In genomic region chr9:104968025-104968982, GRCh38 we compare ENCODE assay signal across 8 cellular contexts. TPM values are rescaled to one million over a fixed set of nuclear protein-coding genes. Genes with fewer than 3 reads are reported as not detected.
DNase-seq lines count a peak whose midpoint lies in the region; ATAC-seq and TF ChIP-seq lines count a peak whose summit lies in the region.

No MANE protein-coding gene starts in this region.

- H3K9me3 ChIP-seq in heart left ventricle (no peaks in the 10 kb centered on the region), transverse colon (no peaks in the 10 kb centered on the region)

- no peak for TF ChIP-seq EP300 in transverse colon (IDR thresholded peaks at IDR 0.05; ENCODE audit: low read depth)

- H3K27ac ChIP-seq in adipose tissue (ENCODE audit: low read depth, low read length) (peak overlapping the region; percentile 71), heart left ventricle (peak overlapping the region; percentile 69 to 97 (median 86)), transverse colon (peak overlapping the region; percentile 88 to 95 (median 93))

- H3K4me3 ChIP-seq in GM12865 (ENCODE audit: low read depth, low read length) (peak overlapping the region; percentile 66), heart left ventricle (peak overlapping the region in 11 of 12 donors; percentile 49 to 95 (median 79)), transverse colon (peak overlapping the region; percentile 51 to 85 (median 64))

- intact Hi-C loops in heart left ventricle (cut with DNase I) (loop anchor here in 9 of 10 donors (1.0 to 10.0 kb wide), 8 partner anchors 20 to 189 kb away; partner anchors contain the start of gene ABCA1 (in 7 of the 9)), posterior cingulate gyrus (cut with DNase I) (loop anchor here (1.0 to 10.0 kb wide), 3 partner anchors 40 to 446 kb away; partner anchors contain the start of gene ABCA1), transverse colon (cut with DNase I; ENCODE audit: low total_unique reads) (no loop called here)

- ATAC-seq in HG02763 (IDR thresholded peaks at IDR 0.05; ENCODE audit: unreplicated experiment) (peak; percentile 99), heart left ventricle (peak; percentile 95 to 98 (median 98))

- H3K4me1 ChIP-seq in heart left ventricle (peaks cover 0 to 24% (median 8%) of the 10 kb centered on the region in 12 donors), transverse colon (peaks cover 8 to 41% (median 20%) of the 10 kb centered on the region in 4 donors)

- peak in 1 of 2 donors; percentile 11 for TF ChIP-seq POLR2A in heart left ventricle (IDR thresholded peaks at IDR 0.05)
- TF ChIP-seq POLR2A in transverse colon (IDR thresholded peaks at IDR 0.05), result no peak

- DNase-seq in GM12865 (ENCODE audit: low read depth) (peak; percentile 80), NCI-H1417 treated with DMSO at 0.1 percent for 48 hours (lab: John Stamatoyannopoulos, UW) (peak; percentile 77), T follicular helper cell (ENCODE audit: low read depth) (peak; percentile 78), heart left ventricle (peak; percentile 86 to 94 (median 91)), posterior cingulate gyrus (peak; percentile 82 to 98 (median 91)), transverse colon (peak; percentile 91)

- TF ChIP-seq CTCF in GM12865 (IDR thresholded peaks at IDR 0.05; ENCODE audit: insufficient read depth, low read depth, low read length, missing control alignments) (no peak), heart left ventricle (IDR thresholded peaks at IDR 0.05) (peak in 1 of 12 donors; percentile 7), transverse colon (IDR thresholded peaks at IDR 0.05) (no peak)

- in situ Hi-C loops in transverse colon (cut with MboI; ENCODE audit: low pct_ligation_motif_present in 1 of 4, low pct_unique_long_range_greater_than_20kb in 1 of 4, low sequenced_read_pairs in 3 of 4), result no loop called here

- no peaks in the 10 kb centered on the region for H3K36me3 ChIP-seq in heart left ventricle
- H3K36me3 ChIP-seq in transverse colon, result no peaks in the 10 kb centered on the region

- WGBS in adipose tissue, 3 donors, result 2 to 3% (median 3%) methylated on average over 50 of the region's 50 CpGs
- 2 to 5% (median 3%) methylated on average over 21 to 50 of the region's 50 CpGs for WGBS in heart left ventricle, 4 donors
- 0 to 6% methylated on average over 2 to 47 of the region's 50 CpGs for WGBS in transverse colon (ENCODE audit: low coverage in 1 of 2), 2 donors

- H3K27me3 ChIP-seq in heart left ventricle (no peaks in the 10 kb centered on the region), transverse colon (no peaks in the 10 kb centered on the region)

RNA-seq across cellular contexts. Expression of gene ABCA1, which starts 40.3 kb away (rescaled TPM):
- polyA plus RNA-seq in adipose tissue (10 to 100 TPM in 2 of 3 donors, 1 to 10 TPM in 1; 2.8 to 38.1 (median 14.4) TPM), heart left ventricle (1 to 10 TPM; 2.1 to 4.4 TPM)
- total RNA-seq in heart left ventricle (10 to 100 TPM in 6 of 9 donors, 1 to 10 TPM in 3; 5.2 to 45.3 (median 12.0) TPM), transverse colon (10 to 100 TPM; 20.5 to 67.3 (median 60.5) TPM)

Comparison
In these comparisons a context has a peak if more than half of its experiments do, and no peak if none do; other contexts are left out.
1. Peak in every context shown above with its lines: DNase-seq, ATAC-seq, H3K4me3 ChIP-seq and H3K27ac ChIP-seq.